ENCODE assay signal across 8 cellular contexts in the genomic region with DNA sequence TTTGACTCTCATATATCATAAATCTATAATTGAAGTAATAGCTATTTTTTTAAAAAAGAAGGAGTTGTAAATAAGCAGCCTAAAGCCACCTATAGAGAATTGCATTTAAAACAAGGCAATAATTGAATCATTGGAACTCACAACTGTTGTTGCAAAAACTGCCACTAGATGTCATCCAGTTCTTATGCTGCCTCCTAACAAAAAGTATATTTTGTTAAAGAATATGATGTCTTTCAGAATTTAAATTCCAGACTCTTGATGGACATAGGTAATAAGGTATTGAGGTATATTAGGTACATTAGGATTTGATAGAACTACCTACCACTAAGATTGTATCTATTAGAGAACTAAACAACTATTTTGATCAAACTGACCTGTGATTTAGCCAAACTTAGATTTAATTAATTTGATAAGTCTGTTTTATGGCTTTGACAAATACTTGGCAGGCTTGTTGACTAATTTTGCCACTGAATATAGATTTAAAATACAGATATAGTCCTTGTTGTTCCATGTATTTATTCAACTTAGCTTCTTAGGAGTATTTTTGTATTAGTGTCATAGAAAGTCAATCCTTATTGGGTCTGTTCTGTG.
A peak's percentile ranks its signal among the peaks of the same experiment; 100 is the strongest.
DNase-seq lines count a peak whose midpoint lies in the region; ATAC-seq, FAIRE-seq and TF ChIP-seq lines count a peak whose summit lies in the region.

No MANE protein-coding gene starts in this region.

- no peak overlapping the region for H3K27ac ChIP-seq in HCT116 (ENCODE audit: low read depth, low read length)
- no peak overlapping the region for H3K27ac ChIP-seq in kidney (ENCODE audit: low read depth in 2 of 2, low read length in 2 of 2)

- peak; percentile 47 for FAIRE-seq in kidney (lab: Jason Lieb, UNC)

- H3K4me1 ChIP-seq in HCT116 (ENCODE audit: control insufficient read depth in 1 of 2, insufficient read depth in 2 of 2, low read length in 2 of 2), result no peaks in the 10 kb centered on the region
- H3K4me1 ChIP-seq in kidney (ENCODE audit: control insufficient read depth in 1 of 2, insufficient read depth in 1 of 2, low read depth in 1 of 2, low read length in 2 of 2), result no peaks in the 10 kb centered on the region

- no peak for ATAC-seq in HCT116
- ATAC-seq in GM21367 (IDR thresholded peaks at IDR 0.05; ENCODE audit: unreplicated experiment), result no peak

- CTCF ChIA-PET in BJ (lab: Yijun Ruan, JAX) (interaction anchor here (0.7 kb wide), 1 partner anchor 14 kb away, joined by 3 read pairs; no protein-coding TSS in a partner anchor), HCT116 (lab: Charles Lee) (no interaction called here)

- TF ChIP-seq POLR2A in HCT116 (IDR thresholded peaks at IDR 0.05; ENCODE audit: borderline replicate concordance, extremely low read depth, insufficient read depth, insufficient read length), result no peak

- intact Hi-C loops in HCT116 (cut with micrococcal nuclease), result no loop called here
- intact Hi-C loops in kidney (cut with DNase I), result no loop called here
- intact Hi-C loops in posterior vena cava (cut with DNase I), result no loop called here

- no peaks in the 10 kb centered on the region for H3K9me2 ChIP-seq in HCT116 (ENCODE audit: insufficient read depth)

- RAD21 ChIA-PET in HCT116 (lab: Charles Lee; ENCODE audit: low non-redundant PET in 1 of 2, low total read pairs in 2 of 2, uncharacterized antibody in 2 of 2, unreplicated experiment in 2 of 2), result no interaction called here

- POLR2A ChIA-PET in BJ (lab: Charles Lee) (no interaction called here), HCT116 (lab: Charles Lee) (no interaction called here)

- H2AFZ ChIP-seq in HCT116 (ENCODE audit: low read depth, low read length, poor library complexity, severe bottlenecking), result no peak overlapping the region

- peak; percentile 53 for TF ChIP-seq RAD21 in HCT116 (IDR thresholded peaks at IDR 0.05; ENCODE audit: low read depth)

- DNase-seq in BJ (ENCODE audit: low read depth) (no peak), HCT116 (ENCODE audit: low read depth, low spot score) (peak; percentile 19), SW480 (ENCODE audit: low spot score) (peak; percentile 30), kidney (no peak), AG08396 (ENCODE audit: low spot score) (no peak), posterior vena cava (ENCODE audit: low spot score) (no peak)
- no peak for DNase-seq in stimulated activated CD4-positive, alpha-beta T cell treated with anti-CD3 and anti-CD28 coated beads, Interleukin-4, amount 100 ng/mL, for 1 hour

- no peaks in the 10 kb centered on the region for H3K36me3 ChIP-seq in BJ (ENCODE audit: control insufficient read depth, insufficient read depth, low read length)
- no peaks in the 10 kb centered on the region for H3K36me3 ChIP-seq in HCT116 (ENCODE audit: control insufficient read depth in 1 of 2, insufficient read depth in 2 of 2, low read length in 2 of 2)
- no peaks in the 10 kb centered on the region for H3K36me3 ChIP-seq in kidney (ENCODE audit: control insufficient read depth in 1 of 2, insufficient read depth in 2 of 2, low read length in 2 of 2)

- no peaks in the 10 kb centered on the region for H3K27me3 ChIP-seq in BJ (ENCODE audit: control insufficient read depth, insufficient read depth, low read length)
- H3K27me3 ChIP-seq in HCT116 (ENCODE audit: insufficient read depth, low read length), result no peaks in the 10 kb centered on the region

- H3K4me2 ChIP-seq in HCT116 (ENCODE audit: low read length), result no peak overlapping the region

- H3K9ac ChIP-seq in HCT116 (ENCODE audit: low read length), result no peak overlapping the region
- no peak overlapping the region for H3K9ac ChIP-seq in kidney (ENCODE audit: low read length in 2 of 2)

- no peaks in the 10 kb centered on the region for H3K79me2 ChIP-seq in HCT116 (ENCODE audit: insufficient read depth, low read length)

- H3K4me3 ChIP-seq in BJ (ENCODE audit: low read depth, low read length) (no peak overlapping the region), HCT116 (replicated peaks in 1 of 2; ENCODE audit: low read depth in 1 of 2, low read length in 2 of 2) (no peak overlapping the region), kidney (ENCODE audit: low read length in 2 of 2) (no peak overlapping the region)

- H3K9me3 ChIP-seq in HCT116 (ENCODE audit: control insufficient read depth in 1 of 2, insufficient read depth in 1 of 2, low read depth in 1 of 2, low read length in 2 of 2) (no peaks in the 10 kb centered on the region; a peak in 1 of 4 replicates), kidney (ENCODE audit: control insufficient read depth in 1 of 2, low read length in 2 of 2) (no peaks in the 10 kb centered on the region)

- TF ChIP-seq CTCF in BJ (IDR thresholded peaks at IDR 0.05; ENCODE audit: insufficient read depth, low read depth, low read length), result peak; percentile 44
- TF ChIP-seq CTCF in HCT116 (IDR thresholded peaks at IDR 0.05 in 2 of 3, conservative IDR thresholded peaks at IDR 0.05 in 1 of 3; ENCODE audit: borderline replicate concordance in 1 of 3, insufficient read depth in 1 of 3, low read depth in 2 of 3, low read length in 2 of 3), result peak; percentile 13 to 59 (median 39); a peak in 5 of 6 replicates
- peak; percentile 44 for TF ChIP-seq CTCF in kidney (IDR thresholded peaks at IDR 0.05; ENCODE audit: borderline replicate concordance, extremely low read depth, insufficient read depth)

- no peaks in the 10 kb centered on the region for H4K20me1 ChIP-seq in HCT116 (ENCODE audit: insufficient read depth)

- no TSS peak for BruUV-seq in HCT116 (replicated peaks; lab: Mats Ljungman, UMichigan)

TF ChIP-seq in HCT116, 20 proteins besides CTCF, POLR2A, EP300 and RAD21:
- TF ChIP-seq EGR1 (IDR thresholded peaks at IDR 0.05; ENCODE audit: low read depth) (no peak), CBX3 (IDR thresholded peaks at IDR 0.05; ENCODE audit: low read depth) (no peak), SP1 (IDR thresholded peaks at IDR 0.05; ENCODE audit: low read depth) (no peak)
- TF ChIP-seq, protein P1, sequence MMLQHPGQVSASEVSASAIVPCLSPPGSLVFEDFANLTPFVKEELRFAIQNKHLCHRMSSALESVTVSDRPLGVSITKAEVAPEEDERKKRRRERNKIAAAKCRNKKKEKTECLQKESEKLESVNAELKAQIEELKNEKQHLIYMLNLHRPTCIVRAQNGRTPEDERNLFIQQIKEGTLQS (IDR thresholded peaks at IDR 0.05), result no peak

Comparison
In these comparisons a context has a peak if more than half of its experiments do, and no peak if none do; other contexts are left out.
1. DNase-seq: peak in HCT116 (single experiment) and SW480 (single experiment); none in BJ (single experiment), kidney (single experiment), stimulated activated CD4-positive, alpha-beta T cell treated with anti-CD3 and anti-CD28 coated beads, Interleukin-4, amount 100 ng/mL, for 1 hour (single experiment), AG08396 (single experiment) and posterior vena cava (single experiment).
2. Peak in every context shown above with its lines, with median percentiles within 50 percentile points of each other: CTCF ChIP-seq.